In the genomic region with DNA sequence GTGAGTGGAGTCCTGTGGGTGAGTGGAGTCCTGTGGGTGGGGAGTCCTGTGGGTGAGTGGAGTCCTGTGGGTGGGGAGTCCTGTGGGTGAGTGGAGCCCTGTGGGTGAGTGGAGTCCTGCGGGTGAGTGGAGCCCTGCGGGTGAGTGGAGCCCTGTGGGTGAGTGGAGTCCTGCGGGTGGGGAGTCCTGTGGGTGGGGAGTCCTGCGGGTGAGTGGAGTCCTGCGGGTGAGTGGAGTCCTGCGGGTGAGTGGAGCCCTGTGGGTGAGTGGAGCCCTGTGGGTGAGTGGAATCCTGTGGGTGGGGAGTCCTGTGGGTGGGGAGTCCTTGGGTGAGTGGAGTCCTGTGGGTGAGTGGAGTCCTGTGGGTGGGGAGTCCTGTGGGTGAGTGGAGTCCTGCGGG, we compare ENCODE assay signal across 13 cellular contexts. TPM values are rescaled to one million over a fixed set of nuclear protein-coding genes. Genes with fewer than 3 reads are reported as not detected.
"Had no signal": no experiment of that assay in that cellular context is flagged by ENCODE, and none has a peak within 500 bp of the region (broad histone marks: within the 10 kb centered on the region; RNA-seq: fewer than 3 reads in every experiment).

No MANE protein-coding gene starts in this region.

RNA-seq across cellular contexts. Expression of gene CYP2W1, which starts 19.5 kb away (rescaled TPM):
- total RNA-seq: activated CD4-positive, alpha-beta memory T cell treated with anti-CD3 and anti-CD28 coated beads, Interleukin-2, amount 10 ng/mL, durations not matched to agents 7 days and 5 days; activated CD4-positive, alpha-beta T cell treated with anti-CD3 and anti-CD28 coated beads for 36 hours; activated CD4-positive, alpha-beta T cell treated with anti-CD3 and anti-CD28 coated beads, Interleukin-2, amount 10 ng/mL, durations not matched to agents 7 days and 5 days; activated CD8-positive, alpha-beta memory T cell treated with anti-CD3 and anti-CD28 coated beads, Interleukin-2, amount 10 ng/mL, durations not matched to agents 7 days and 5 days; activated CD8-positive, alpha-beta T cell treated with anti-CD3 and anti-CD28 coated beads, Interleukin-2, amount 10 ng/mL, durations not matched to agents 7 days and 5 days; activated naive CD8-positive, alpha-beta T cell treated with anti-CD3 and anti-CD28 coated beads, Interleukin-2, amount 10 ng/mL, durations not matched to agents 7 days and 5 days; activated T-helper 2 cell treated with anti-CD3 and anti-CD28 coated beads, Interferon-gamma antibody, Interleukin-2, Interleukin-4, amounts not matched to agents 10 μg/mL and 5 μg/mL and 100 μg/mL, durations not matched to agents 14 hours and 24 hours and 36 hours; ascending aorta; bronchial epithelial cell; chondrocyte; T-helper 17 cell; T-helper 2 cell treated with Interferon-gamma antibody and Interleukin-4, amounts not matched to agents 100 ng/mL and 5 ng/mL, for 36 hours; WTC11 had no signal
